ENCODE assay signal across 26 cellular contexts in genomic region chr11:108235192-108235591, GRCh38. TPM values are rescaled to one million over a fixed set of nuclear protein-coding genes. Genes with fewer than 3 reads are reported as not detected.
DNase-seq lines count a peak whose midpoint lies in the region; ATAC-seq and TF ChIP-seq lines count a peak whose summit lies in the region.
"Had no signal": no experiment of that assay in that cellular context is flagged by ENCODE, and none has a peak within 500 bp of the region (broad histone marks: within the 10 kb centered on the region; RNA-seq: fewer than 3 reads in every experiment).

No MANE protein-coding gene starts in this region.

- H3K4me1 ChIP-seq in OCI-LY7 (ENCODE audit: insufficient read depth, low read length, poor library complexity, severe bottlenecking) (peaks cover 31% of the 10 kb centered on the region), heart right ventricle (peaks cover 0 to 44% (median 0%) of the 10 kb centered on the region in 9 donors)
- H3K4me1 ChIP-seq: right atrium auricular region, vagina had no signal

- no peaks in the 10 kb centered on the region for H3K9me2 ChIP-seq in OCI-LY7 (ENCODE audit: insufficient read depth, low read length)

- peaks cover 97% of the 10 kb centered on the region for H3K36me3 ChIP-seq in OCI-LY7 (ENCODE audit: insufficient read depth, low read length)
- H3K36me3 ChIP-seq in heart right ventricle: peaks cover 0 to 100% (median 32%) of the 10 kb centered on the region in 9 donors

- H3K9me3 Mint-ChIP-seq in stimulated activated naive CD8-positive, alpha-beta T cell treated with anti-CD3 and anti-CD28 coated beads, Interleukin-15, Interleukin-2, amounts not matched to agents 100 ng/mL and 50 ng/mL, for 24 hours: no peaks in the 10 kb centered on the region
- H3K9me3 Mint-ChIP-seq in effector memory CD8-positive, alpha-beta T cell: no peaks in the 10 kb centered on the region
- H3K9me3 Mint-ChIP-seq in progenitor cell of endocrine pancreas (ENCODE audit: low read depth): peaks cover 4% of the 10 kb centered on the region
- H3K9me3 Mint-ChIP-seq: activated T-helper 17 cell treated with anti-CD3 and anti-CD28 coated beads, Interleukin-2, amount 50 U/mL, for 72 hours; memory B cell; stimulated activated memory B cell treated with anti-CD40 and anti-IgM and Interleukin-4, amounts not matched to agents 10 μg/mL and 1 μg/mL and 100 μg/mL, for 72 hours; T-helper 1 cell treated with Interleukin-12 subunit alpha and Interleukin-12 subunit beta and Interleukin-4 antibody, amounts not matched to agents 30 μg/mL and 1 μg/mL, for 36 hours had no signal

- POLR2A ChIA-PET in OCI-LY7 (lab: Charles Lee): interaction anchor here (0.7 to 3.9 kb wide), 2 partner anchors 11 to 12 kb away, joined by 4 to 58 read pairs; partner anchors contain the start of genes ATM and NPAT

- H3K27me3 Mint-ChIP-seq in stimulated activated naive CD8-positive, alpha-beta T cell treated with anti-CD3 and anti-CD28 coated beads, Interleukin-15, Interleukin-2, amounts not matched to agents 100 ng/mL and 50 ng/mL, for 24 hours: no peaks in the 10 kb centered on the region
- no peaks in the 10 kb centered on the region for H3K27me3 Mint-ChIP-seq in effector memory CD8-positive, alpha-beta T cell
- H3K27me3 Mint-ChIP-seq in progenitor cell of endocrine pancreas: no peaks in the 10 kb centered on the region
- H3K27me3 Mint-ChIP-seq: activated T-helper 17 cell treated with anti-CD3 and anti-CD28 coated beads, Interleukin-2, amount 50 U/mL, for 72 hours; brain; memory B cell; stimulated activated memory B cell treated with anti-CD40 and anti-IgM and Interleukin-4, amounts not matched to agents 10 μg/mL and 1 μg/mL and 100 μg/mL, for 72 hours had no signal

- no TSS peak for BruUV-seq in OCI-LY7 (replicated peaks; lab: Mats Ljungman, UMichigan)

- H3K4me1 Mint-ChIP-seq in stimulated activated naive CD8-positive, alpha-beta T cell treated with anti-CD3 and anti-CD28 coated beads, Interleukin-15, Interleukin-2, amounts not matched to agents 100 ng/mL and 50 ng/mL, for 24 hours (ENCODE audit: low read depth): peaks cover 91% of the 10 kb centered on the region
- H3K4me1 Mint-ChIP-seq in effector memory CD8-positive, alpha-beta T cell (ENCODE audit: low read depth in 2 of 2): peaks cover 49 to 65% of the 10 kb centered on the region in 2 donors
- H3K4me1 Mint-ChIP-seq in progenitor cell of endocrine pancreas (ENCODE audit: low read depth): no peaks in the 10 kb centered on the region
- H3K4me1 Mint-ChIP-seq: brain had no signal

- H3K9me3 ChIP-seq in OCI-LY7 (ENCODE audit: low read length): peaks cover 18% of the 10 kb centered on the region; the same call in 1 of the 2 replicates
- peaks cover 0 to 4% (median 0%) of the 10 kb centered on the region in 11 donors for H3K9me3 ChIP-seq in heart right ventricle
- H3K9me3 ChIP-seq: right atrium auricular region, SJSA1, thoracic aorta, vagina had no signal

- H4K20me1 ChIP-seq in OCI-LY7 (ENCODE audit: insufficient read depth, low read length): no peaks in the 10 kb centered on the region

- TF ChIP-seq CTCF in OCI-LY7 (conservative IDR thresholded peaks at IDR 0.05; ENCODE audit: low read length) (no peak), heart right ventricle (IDR thresholded peaks at IDR 0.05) (no peak), progenitor cell of endocrine pancreas (IDR thresholded peaks at IDR 0.05; ENCODE audit: unreplicated experiment) (no peak)

- no peak for ATAC-seq in stimulated activated naive CD8-positive, alpha-beta T cell treated with anti-CD3 and anti-CD28 coated beads, Interleukin-15, Interleukin-2, amounts not matched to agents 100 U/mL and 50 U/mL, for 24 hours
- no peak for ATAC-seq in effector memory CD8-positive, alpha-beta T cell (replicated peaks)
- ATAC-seq in heart right ventricle: no peak
- ATAC-seq: activated CD8-positive, alpha-beta memory T cell treated with anti-CD3 and anti-CD28 coated beads, Interleukin-2, amount 10 ng/mL, durations not matched to agents 7 days and 5 days; activated T-helper 17 cell treated with anti-CD3 and anti-CD28 coated beads, Interleukin-2, amount 50 U/mL, for 72 hours; HCT116; HepG2; stimulated activated memory B cell treated with anti-CD40 and anti-IgM and Interleukin-4, amounts not matched to agents 10 μg/mL and 1 μg/mL and 100 μg/mL, for 72 hours had no signal

- DNase-seq in stimulated activated naive CD8-positive, alpha-beta T cell treated with anti-CD3 and anti-CD28 coated beads, Interleukin-15, Interleukin-2, amounts not matched to agents 100 U/mL and 50 U/mL, for 24 hours: no peak
- DNase-seq in OCI-LY7 (ENCODE audit: low spot score) (no peak), middle frontal gyrus (ENCODE audit: extremely low spot score, low spot score) (no peak), heart right ventricle (no peak), progenitor cell of endocrine pancreas (ENCODE audit: low spot score, unreplicated experiment) (no peak), foreskin melanocyte (no peak)
- no peak for DNase-seq in effector memory CD8-positive, alpha-beta T cell
- DNase-seq: activated CD4-positive, alpha-beta T cell treated with anti-CD3 and anti-CD28 coated beads for 4 hours; activated CD8-positive, alpha-beta memory T cell treated with anti-CD3 and anti-CD28 coated beads, Interleukin-2, amount 10 ng/mL, durations not matched to agents 7 days and 5 days; DMS153; GDM1; NCI-H2081 treated with DMSO at 0.1 percent for 48 hours; stimulated activated CD4-positive, alpha-beta T cell treated with anti-CD3 and anti-CD28 coated beads, Interleukin-4, amount 100 ng/mL, for 1 hour had no signal

- intact Hi-C loops in OCI-LY7 (cut with micrococcal nuclease; ENCODE audit: unreplicated experiment) (loop anchor here (5.0 kb wide), 1 partner anchor 427 kb away; no protein-coding TSS in a partner anchor), heart right ventricle (cut with DNase I) (loop anchor here in 1 of 10 donors (10.0 kb wide), 1 partner anchor 420 kb away; no protein-coding TSS in a partner anchor)

- H3K79me2 ChIP-seq in OCI-LY7 (ENCODE audit: insufficient read depth, low read depth, low read length): peaks cover 22% of the 10 kb centered on the region; the same call in 1 of the 2 replicates

- no peak overlapping the region for H3K4me3 ChIP-seq in OCI-LY7 (ENCODE audit: low read depth, low read length, poor library complexity, severe bottlenecking)
- H3K4me3 ChIP-seq in heart right ventricle: no peak overlapping the region
- H3K4me3 ChIP-seq: right atrium auricular region, SJSA1, thoracic aorta, vagina had no signal

- 100% methylated on average over 1 of the region's 1 CpG for WGBS in heart right ventricle, 2 donors

- H3K27me3 ChIP-seq in heart right ventricle: no peaks in the 10 kb centered on the region
- H3K27me3 ChIP-seq: right atrium auricular region, SJSA1, vagina had no signal

- CTCF ChIA-PET in OCI-LY7 (lab: Charles Lee; ENCODE audit: unreplicated experiment): no interaction called here

- H3K4me3 Mint-ChIP-seq in stimulated activated naive CD8-positive, alpha-beta T cell treated with anti-CD3 and anti-CD28 coated beads, Interleukin-15, Interleukin-2, amounts not matched to agents 100 ng/mL and 50 ng/mL, for 24 hours: no peak overlapping the region
- H3K4me3 Mint-ChIP-seq in effector memory CD8-positive, alpha-beta T cell: peak overlapping the region; percentile 71 to 72
- H3K4me3 Mint-ChIP-seq in progenitor cell of endocrine pancreas (ENCODE audit: low read depth): no peak overlapping the region
- H3K4me3 Mint-ChIP-seq: brain; stimulated activated memory B cell treated with anti-CD40 and anti-IgM and Interleukin-4, amounts not matched to agents 10 μg/mL and 1 μg/mL and 100 μg/mL, for 72 hours had no signal

- peaks cover 64% of the 10 kb centered on the region for H3K36me3 Mint-ChIP-seq in stimulated activated naive CD8-positive, alpha-beta T cell treated with anti-CD3 and anti-CD28 coated beads, Interleukin-15, Interleukin-2, amounts not matched to agents 100 ng/mL and 50 ng/mL, for 24 hours (ENCODE audit: low read depth)
- H3K36me3 Mint-ChIP-seq in effector memory CD8-positive, alpha-beta T cell (ENCODE audit: insufficient read depth): peaks cover 74% of the 10 kb centered on the region
- H3K36me3 Mint-ChIP-seq in progenitor cell of endocrine pancreas (ENCODE audit: insufficient read depth): peaks cover 22% of the 10 kb centered on the region

- H3K27ac ChIP-seq in OCI-LY7 (ENCODE audit: low read depth, low read length, poor library complexity, severe bottlenecking) (peak overlapping the region; percentile 96), heart right ventricle (peak overlapping the region in 1 of 10 donors; percentile 78)
- H3K27ac ChIP-seq: HL-60, right atrium auricular region, thoracic aorta, vagina had no signal

- peak overlapping the region; percentile 61 for H3K27ac Mint-ChIP-seq in stimulated activated naive CD8-positive, alpha-beta T cell treated with anti-CD3 and anti-CD28 coated beads, Interleukin-15, Interleukin-2, amounts not matched to agents 100 ng/mL and 50 ng/mL, for 24 hours
- H3K27ac Mint-ChIP-seq in effector memory CD8-positive, alpha-beta T cell: peak overlapping the region; percentile 94
- no peak overlapping the region for H3K27ac Mint-ChIP-seq in progenitor cell of endocrine pancreas
- H3K27ac Mint-ChIP-seq: brain had no signal

- no peak overlapping the region for H3K4me2 ChIP-seq in OCI-LY7 (ENCODE audit: low read length)

- no peak overlapping the region for H2AFZ ChIP-seq in OCI-LY7 (ENCODE audit: low read length)

RNA-seq across cellular contexts. Expression of gene ATM, which starts 12.3 kb away (rescaled TPM):
- total RNA-seq in OCI-LY7 (2014; rRNA removed; shearing (Covaris generic)): 125 and 147 TPM in 2 replicates
- total RNA-seq in OCI-LY7 (2022) (159 and 187 TPM in 2 replicates), heart right ventricle (10 to 100 TPM; 23.5 to 50.7 (median 34.1) TPM), progenitor cell of endocrine pancreas (79.2 and 79.5 TPM in 2 replicates)
- 10 to 100 TPM in 1 of 2 donors, 1 to 10 TPM in 1; 9.4 to 20.3 TPM for polyA plus RNA-seq in heart right ventricle

RNA-seq across cellular contexts. Expression of gene NPAT, which starts 12.8 kb away (rescaled TPM):
- total RNA-seq in OCI-LY7 (2014; rRNA removed; shearing (Covaris generic)): 19.2 and 22.6 TPM in 2 replicates
- total RNA-seq in OCI-LY7 (2022) (26.9 and 35.8 TPM in 2 replicates), heart right ventricle (10 to 100 TPM in 4 of 10 donors, 1 to 10 TPM in 6; 7.6 to 11.4 (median 9.5) TPM), progenitor cell of endocrine pancreas (20.6 and 21.0 TPM in 2 replicates)
- 1 to 10 TPM; 1.9 to 2.1 TPM for polyA plus RNA-seq in heart right ventricle

Comparison
In these comparisons a context has a peak if more than half of its experiments do, and no peak if none do; other contexts are left out.
1. H3K4me3 Mint-ChIP-seq: peak in effector memory CD8-positive, alpha-beta T cell (2 of 2); none in stimulated activated naive CD8-positive, alpha-beta T cell treated with anti-CD3 and anti-CD28 coated beads, Interleukin-15, Interleukin-2, amounts not matched to agents 100 ng/mL and 50 ng/mL, for 24 hours (single experiment) and progenitor cell of endocrine pancreas (single experiment).